ENCODE assay signal across 7 cellular contexts in the genomic region with DNA sequence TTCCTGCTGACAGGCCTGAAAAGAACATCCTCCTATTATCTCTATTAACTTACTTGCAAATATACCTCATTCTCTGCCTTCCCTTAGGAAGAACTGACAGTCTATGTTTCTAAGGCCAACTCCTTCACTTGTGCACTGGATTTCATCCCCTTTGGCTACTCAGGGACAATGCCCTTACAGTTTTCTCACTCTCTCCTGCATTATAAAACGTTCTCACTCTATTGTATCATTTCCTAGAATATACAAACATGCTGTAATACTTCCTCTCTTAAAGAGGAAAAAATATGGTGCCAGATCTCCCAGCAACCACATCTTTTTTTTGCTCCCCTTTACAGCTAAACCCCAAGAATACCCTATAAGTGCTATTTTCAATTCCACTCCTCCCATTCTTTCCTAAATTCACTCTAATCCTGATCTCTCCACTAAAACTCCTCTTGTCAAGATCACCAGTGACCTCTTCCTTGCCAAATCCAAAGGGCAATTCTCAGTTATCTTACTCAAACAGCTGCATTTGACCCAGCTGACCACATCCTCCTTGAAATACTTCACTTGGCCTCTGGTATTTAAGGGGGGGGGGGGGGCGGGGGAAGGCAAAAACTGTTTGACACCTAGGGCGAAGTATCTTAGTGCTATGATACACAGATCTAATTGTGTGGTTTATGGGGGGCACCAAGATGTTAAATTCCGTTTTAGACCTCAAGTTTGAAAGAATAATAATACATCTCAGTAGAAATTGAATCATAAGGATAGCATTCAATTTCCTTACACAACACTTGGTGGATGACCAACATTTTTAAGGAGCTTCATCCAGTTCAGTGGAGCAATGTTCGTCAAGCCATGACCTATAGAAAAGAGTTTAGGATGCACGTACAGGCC. TPM values are rescaled to one million over a fixed set of nuclear protein-coding genes. Genes with fewer than 3 reads are reported as not detected.
A peak's percentile ranks its signal among the peaks of the same experiment; 100 is the strongest.
DNase-seq lines count a peak whose midpoint lies in the region; ATAC-seq and TF ChIP-seq lines count a peak whose summit lies in the region.

No MANE protein-coding gene starts in this region.

- peaks cover 5% of the 10 kb centered on the region for H3K36me3 ChIP-seq in ectodermal cell (ENCODE audit: control insufficient read depth, insufficient read depth, low read length)
- H3K36me3 ChIP-seq in parathyroid adenoma (ENCODE audit: control insufficient read depth, insufficient read depth, low read length), result no peaks in the 10 kb centered on the region

- ATAC-seq in GM19043 (IDR thresholded peaks at IDR 0.05; ENCODE audit: low read depth, unreplicated experiment) (peak; percentile 22), HG02623 (IDR thresholded peaks at IDR 0.05; ENCODE audit: unreplicated experiment) (no peak), HG03280 (IDR thresholded peaks at IDR 0.05; ENCODE audit: unreplicated experiment) (no peak)

- no peaks in the 10 kb centered on the region for H3K27me3 ChIP-seq in ectodermal cell (ENCODE audit: control insufficient read depth, insufficient read depth, low read length, poor library complexity, severe bottlenecking)
- H3K27me3 ChIP-seq in parathyroid adenoma (ENCODE audit: control insufficient read depth, insufficient read depth, low read length), result no peaks in the 10 kb centered on the region

- DNase-seq in NOMO-1 treated with DMSO at 0.1 percent for 48 hours (lab: John Stamatoyannopoulos, UW; ENCODE audit: unreplicated experiment) (peak; percentile 73), NCI-H128 (lab: John Stamatoyannopoulos, UW; ENCODE audit: unreplicated experiment) (no peak)

- H3K4me2 ChIP-seq in parathyroid adenoma (ENCODE audit: low read length), result peak overlapping the region; percentile 83

- TF ChIP-seq CTCF in parathyroid adenoma (IDR thresholded peaks at IDR 0.05), result no peak

- H3K4me1 ChIP-seq in ectodermal cell (ENCODE audit: control insufficient read depth, insufficient read depth, low read length) (peaks cover 15% of the 10 kb centered on the region), parathyroid adenoma (peaks cover 8% of the 10 kb centered on the region)

- H3K4me3 ChIP-seq in ectodermal cell (ENCODE audit: insufficient read depth, low read depth, low read length) (peak overlapping the region; percentile 52), parathyroid adenoma (ENCODE audit: low read depth, low read length) (peak overlapping the region; percentile 95)

- H3K79me2 ChIP-seq in parathyroid adenoma, result no peaks in the 10 kb centered on the region

- no peak overlapping the region for H3K9ac ChIP-seq in parathyroid adenoma

- no peak overlapping the region for H2AFZ ChIP-seq in parathyroid adenoma

- H3K9me3 ChIP-seq in ectodermal cell (ENCODE audit: control insufficient read depth, low read length) (no peaks in the 10 kb centered on the region), parathyroid adenoma (ENCODE audit: control insufficient read depth, low read length) (no peaks in the 10 kb centered on the region)

- H3K27ac ChIP-seq in ectodermal cell (ENCODE audit: insufficient read depth, low read depth, low read length, poor library complexity, severe bottlenecking) (no peak overlapping the region), parathyroid adenoma (peak overlapping the region; percentile 30)

- 33 to 36% methylated on average over 5 of the region's 6 CpGs for WGBS in ectodermal cell, 2 experiments

RNA-seq across cellular contexts. Expression of a gene that starts 1.6 kb away (rescaled TPM):
- polyA plus RNA-seq in ectodermal cell (2013, experiment 1 of 4), result 29.7 TPM
- polyA plus RNA-seq in ectodermal cell (2013, experiment 2 of 4), result 21.1 TPM
- polyA plus RNA-seq in ectodermal cell (2013, experiment 3 of 4), result 23.0 TPM
- polyA plus RNA-seq in ectodermal cell (2013, experiment 4 of 4), result 28.8 TPM

RNA-seq across cellular contexts. Expression of a gene that starts 1.7 kb away (rescaled TPM):
- 20.5 TPM for polyA plus RNA-seq in ectodermal cell (2013, experiment 1 of 4)
- 17.1 TPM for polyA plus RNA-seq in ectodermal cell (2013, experiment 2 of 4)
- 14.5 TPM for polyA plus RNA-seq in ectodermal cell (2013, experiment 3 of 4)
- polyA plus RNA-seq in ectodermal cell (2013, experiment 4 of 4), result 15.4 TPM

RNA-seq across cellular contexts. Expression of a gene that starts 43.3 kb away (rescaled TPM):
- polyA plus RNA-seq in ectodermal cell (2013, experiment 1 of 4), result not detected
- not detected for polyA plus RNA-seq in ectodermal cell (2013, experiment 2 of 4)
- polyA plus RNA-seq in ectodermal cell (2013, experiment 3 of 4), result not detected
- polyA plus RNA-seq in ectodermal cell (2013, experiment 4 of 4), result not detected
